Comparison of ENCODE assay signal across 1 cellular context in the genomic region with DNA sequence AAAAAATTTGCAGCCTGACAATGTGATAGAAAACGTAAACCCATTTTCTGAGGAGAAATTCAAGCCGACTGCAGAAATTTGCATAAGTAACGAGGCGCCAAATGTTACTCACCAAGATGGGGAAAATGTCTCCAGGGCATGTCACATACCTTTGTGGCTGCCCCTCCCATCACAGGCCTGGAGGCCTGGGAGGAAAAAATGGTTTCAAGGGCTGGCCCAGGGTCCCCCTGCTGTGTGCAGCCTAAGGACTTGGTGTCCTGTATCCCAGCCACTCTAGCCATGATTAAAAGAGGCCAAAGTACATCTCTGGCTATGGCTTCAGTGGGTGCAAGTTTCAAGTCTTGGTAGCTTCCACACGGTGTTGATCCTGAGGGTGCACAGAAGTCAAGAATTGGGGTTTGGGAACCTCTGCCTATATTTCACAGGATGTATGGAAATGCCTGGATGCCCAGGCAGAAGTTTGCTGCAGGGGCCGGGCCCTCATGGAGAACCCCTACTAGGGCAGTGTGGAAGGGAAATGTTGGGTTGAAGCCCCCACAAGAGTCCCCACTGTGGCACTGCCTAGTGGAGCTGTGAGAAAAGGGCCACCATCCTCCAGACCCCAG.
TF ChIP-seq lines count a peak whose summit lies in the region.

No MANE protein-coding gene starts in this region.

TF ChIP-seq in GM23338, 12 proteins besides CTCF, POLR2A, EP300 and RAD21:
- TF ChIP-seq ZNF114 (CRISPR knock-in tag; IDR thresholded peaks at IDR 0.05): no peak
- TF ChIP-seq, protein P1, sequence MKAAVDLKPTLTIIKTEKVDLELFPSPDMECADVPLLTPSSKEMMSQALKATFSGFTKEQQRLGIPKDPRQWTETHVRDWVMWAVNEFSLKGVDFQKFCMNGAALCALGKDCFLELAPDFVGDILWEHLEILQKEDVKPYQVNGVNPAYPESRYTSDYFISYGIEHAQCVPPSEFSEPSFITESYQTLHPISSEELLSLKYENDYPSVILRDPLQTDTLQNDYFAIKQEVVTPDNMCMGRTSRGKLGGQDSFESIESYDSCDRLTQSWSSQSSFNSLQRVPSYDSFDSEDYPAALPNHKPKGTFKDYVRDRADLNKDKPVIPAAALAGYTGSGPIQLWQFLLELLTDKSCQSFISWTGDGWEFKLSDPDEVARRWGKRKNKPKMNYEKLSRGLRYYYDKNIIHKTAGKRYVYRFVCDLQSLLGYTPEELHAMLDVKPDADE (IDR thresholded peaks at IDR 0.05): no peak
- TF ChIP-seq CREB1 (CRISPR knock-in tag; IDR thresholded peaks at IDR 0.05; ENCODE audit: low read depth): no peak
- TF ChIP-seq, protein P2, sequence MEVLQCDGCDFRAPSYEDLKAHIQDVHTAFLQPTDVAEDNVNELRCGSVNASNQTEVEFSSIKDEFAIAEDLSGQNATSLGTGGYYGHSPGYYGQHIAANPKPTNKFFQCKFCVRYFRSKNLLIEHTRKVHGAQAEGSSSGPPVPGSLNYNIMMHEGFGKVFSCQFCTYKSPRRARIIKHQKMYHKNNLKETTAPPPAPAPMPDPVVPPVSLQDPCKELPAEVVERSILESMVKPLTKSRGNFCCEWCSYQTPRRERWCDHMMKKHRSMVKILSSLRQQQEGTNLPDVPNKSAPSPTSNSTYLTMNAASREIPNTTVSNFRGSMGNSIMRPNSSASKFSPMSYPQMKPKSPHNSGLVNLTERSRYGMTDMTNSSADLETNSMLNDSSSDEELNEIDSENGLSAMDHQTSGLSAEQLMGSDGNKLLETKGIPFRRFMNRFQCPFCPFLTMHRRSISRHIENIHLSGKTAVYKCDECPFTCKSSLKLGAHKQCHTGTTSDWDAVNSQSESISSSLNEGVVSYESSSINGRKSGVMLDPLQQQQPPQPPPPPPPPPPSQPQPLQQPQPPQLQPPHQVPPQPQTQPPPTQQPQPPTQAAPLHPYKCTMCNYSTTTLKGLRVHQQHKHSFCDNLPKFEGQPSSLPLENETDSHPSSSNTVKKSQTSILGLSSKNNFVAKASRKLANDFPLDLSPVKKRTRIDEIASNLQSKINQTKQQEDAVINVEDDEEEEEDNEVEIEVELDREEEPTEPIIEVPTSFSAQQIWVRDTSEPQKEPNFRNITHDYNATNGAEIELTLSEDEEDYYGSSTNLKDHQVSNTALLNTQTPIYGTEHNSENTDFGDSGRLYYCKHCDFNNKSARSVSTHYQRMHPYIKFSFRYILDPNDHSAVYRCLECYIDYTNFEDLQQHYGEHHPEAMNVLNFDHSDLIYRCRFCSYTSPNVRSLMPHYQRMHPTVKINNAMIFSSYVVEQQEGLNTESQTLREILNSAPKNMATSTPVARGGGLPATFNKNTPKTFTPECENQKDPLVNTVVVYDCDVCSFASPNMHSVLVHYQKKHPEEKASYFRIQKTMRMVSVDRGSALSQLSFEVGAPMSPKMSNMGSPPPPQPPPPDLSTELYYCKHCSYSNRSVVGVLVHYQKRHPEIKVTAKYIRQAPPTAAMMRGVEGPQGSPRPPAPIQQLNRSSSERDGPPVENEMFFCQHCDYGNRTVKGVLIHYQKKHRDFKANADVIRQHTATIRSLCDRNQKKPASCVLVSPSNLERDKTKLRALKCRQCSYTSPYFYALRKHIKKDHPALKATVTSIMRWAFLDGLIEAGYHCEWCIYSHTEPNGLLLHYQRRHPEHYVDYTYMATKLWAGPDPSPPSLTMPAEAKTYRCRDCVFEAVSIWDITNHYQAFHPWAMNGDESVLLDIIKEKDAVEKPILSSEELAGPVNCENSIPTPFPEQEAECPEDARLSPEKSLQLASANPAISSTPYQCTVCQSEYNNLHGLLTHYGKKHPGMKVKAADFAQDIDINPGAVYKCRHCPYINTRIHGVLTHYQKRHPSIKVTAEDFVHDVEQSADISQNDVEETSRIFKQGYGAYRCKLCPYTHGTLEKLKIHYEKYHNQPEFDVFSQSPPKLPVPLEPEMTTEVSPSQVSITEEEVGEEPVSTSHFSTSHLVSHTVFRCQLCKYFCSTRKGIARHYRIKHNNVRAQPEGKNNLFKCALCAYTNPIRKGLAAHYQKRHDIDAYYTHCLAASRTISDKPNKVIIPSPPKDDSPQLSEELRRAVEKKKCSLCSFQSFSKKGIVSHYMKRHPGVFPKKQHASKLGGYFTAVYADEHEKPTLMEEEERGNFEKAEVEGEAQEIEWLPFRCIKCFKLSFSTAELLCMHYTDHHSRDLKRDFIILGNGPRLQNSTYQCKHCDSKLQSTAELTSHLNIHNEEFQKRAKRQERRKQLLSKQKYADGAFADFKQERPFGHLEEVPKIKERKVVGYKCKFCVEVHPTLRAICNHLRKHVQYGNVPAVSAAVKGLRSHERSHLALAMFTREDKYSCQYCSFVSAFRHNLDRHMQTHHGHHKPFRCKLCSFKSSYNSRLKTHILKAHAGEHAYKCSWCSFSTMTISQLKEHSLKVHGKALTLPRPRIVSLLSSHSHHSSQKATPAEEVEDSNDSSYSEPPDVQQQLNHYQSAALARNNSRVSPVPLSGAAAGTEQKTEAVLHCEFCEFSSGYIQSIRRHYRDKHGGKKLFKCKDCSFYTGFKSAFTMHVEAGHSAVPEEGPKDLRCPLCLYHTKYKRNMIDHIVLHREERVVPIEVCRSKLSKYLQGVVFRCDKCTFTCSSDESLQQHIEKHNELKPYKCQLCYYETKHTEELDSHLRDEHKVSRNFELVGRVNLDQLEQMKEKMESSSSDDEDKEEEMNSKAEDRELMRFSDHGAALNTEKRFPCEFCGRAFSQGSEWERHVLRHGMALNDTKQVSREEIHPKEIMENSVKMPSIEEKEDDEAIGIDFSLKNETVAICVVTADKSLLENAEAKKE (CRISPR knock-in tag; IDR thresholded peaks at IDR 0.05): no peak
- no peak for TF ChIP-seq ZNF331 (CRISPR knock-in tag; IDR thresholded peaks at IDR 0.05; ENCODE audit: low read depth)
- TF ChIP-seq JUNB (IDR thresholded peaks at IDR 0.05; ENCODE audit: unreplicated experiment): no peak
- TF ChIP-seq, protein P3, sequence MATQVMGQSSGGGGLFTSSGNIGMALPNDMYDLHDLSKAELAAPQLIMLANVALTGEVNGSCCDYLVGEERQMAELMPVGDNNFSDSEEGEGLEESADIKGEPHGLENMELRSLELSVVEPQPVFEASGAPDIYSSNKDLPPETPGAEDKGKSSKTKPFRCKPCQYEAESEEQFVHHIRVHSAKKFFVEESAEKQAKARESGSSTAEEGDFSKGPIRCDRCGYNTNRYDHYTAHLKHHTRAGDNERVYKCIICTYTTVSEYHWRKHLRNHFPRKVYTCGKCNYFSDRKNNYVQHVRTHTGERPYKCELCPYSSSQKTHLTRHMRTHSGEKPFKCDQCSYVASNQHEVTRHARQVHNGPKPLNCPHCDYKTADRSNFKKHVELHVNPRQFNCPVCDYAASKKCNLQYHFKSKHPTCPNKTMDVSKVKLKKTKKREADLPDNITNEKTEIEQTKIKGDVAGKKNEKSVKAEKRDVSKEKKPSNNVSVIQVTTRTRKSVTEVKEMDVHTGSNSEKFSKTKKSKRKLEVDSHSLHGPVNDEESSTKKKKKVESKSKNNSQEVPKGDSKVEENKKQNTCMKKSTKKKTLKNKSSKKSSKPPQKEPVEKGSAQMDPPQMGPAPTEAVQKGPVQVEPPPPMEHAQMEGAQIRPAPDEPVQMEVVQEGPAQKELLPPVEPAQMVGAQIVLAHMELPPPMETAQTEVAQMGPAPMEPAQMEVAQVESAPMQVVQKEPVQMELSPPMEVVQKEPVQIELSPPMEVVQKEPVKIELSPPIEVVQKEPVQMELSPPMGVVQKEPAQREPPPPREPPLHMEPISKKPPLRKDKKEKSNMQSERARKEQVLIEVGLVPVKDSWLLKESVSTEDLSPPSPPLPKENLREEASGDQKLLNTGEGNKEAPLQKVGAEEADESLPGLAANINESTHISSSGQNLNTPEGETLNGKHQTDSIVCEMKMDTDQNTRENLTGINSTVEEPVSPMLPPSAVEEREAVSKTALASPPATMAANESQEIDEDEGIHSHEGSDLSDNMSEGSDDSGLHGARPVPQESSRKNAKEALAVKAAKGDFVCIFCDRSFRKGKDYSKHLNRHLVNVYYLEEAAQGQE (IDR thresholded peaks at IDR 0.05; ENCODE audit: unreplicated experiment): no peak
- TF ChIP-seq POLR2AphosphoS5 (IDR thresholded peaks at IDR 0.05; ENCODE audit: low read depth): no peak
- no peak for TF ChIP-seq NANOG (IDR thresholded peaks at IDR 0.05; ENCODE audit: borderline replicate concordance)
- no peak for TF ChIP-seq STAT1 (IDR thresholded peaks at IDR 0.05; ENCODE audit: unreplicated experiment)
- TF ChIP-seq EZH2 (IDR thresholded peaks at IDR 0.05; ENCODE audit: low read depth, unreplicated experiment): no peak
- no peak for TF ChIP-seq EZH2phosphoT487 (IDR thresholded peaks at IDR 0.05; ENCODE audit: unreplicated experiment)
